13 cellular contexts compared by ENCODE assay signal in the genomic region with DNA sequence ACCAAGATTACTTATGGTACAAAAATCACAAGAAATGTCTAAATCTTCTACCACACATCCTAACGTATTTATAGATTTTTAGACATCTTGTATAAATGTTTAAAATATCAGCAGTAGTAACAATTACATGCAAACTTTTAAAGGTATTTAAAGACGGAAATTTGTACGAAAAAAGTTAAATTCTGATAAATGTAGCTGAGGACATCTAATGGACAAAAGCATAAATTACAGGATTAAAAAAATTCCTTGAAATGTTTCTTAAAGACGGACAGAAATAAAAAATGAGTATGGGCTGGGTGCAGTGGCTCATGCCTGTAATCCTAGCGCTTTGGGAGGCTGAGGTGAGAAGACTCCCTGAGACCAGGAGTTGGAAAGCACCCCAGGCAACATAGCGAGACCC. TPM values are rescaled to one million over a fixed set of nuclear protein-coding genes. Genes with fewer than 3 reads are reported as not detected.
DNase-seq lines count a peak whose midpoint lies in the region; ATAC-seq and TF ChIP-seq lines count a peak whose summit lies in the region.
"Had no signal": no experiment of that assay in that cellular context is flagged by ENCODE, and none has a peak within 500 bp of the region (broad histone marks: within the 10 kb centered on the region; RNA-seq: fewer than 3 reads in every experiment).

No MANE protein-coding gene starts in this region.

- H3K27ac ChIP-seq in DND-41 (ENCODE audit: low read length) (no peak overlapping the region), KMS-11 (no peak overlapping the region), body of pancreas (no peak overlapping the region), right lobe of liver (no peak overlapping the region), prostate gland (no peak overlapping the region)
- H3K27ac ChIP-seq: testis had no signal

- WGBS in body of pancreas, 2 donors: 65 to 68% methylated on average over 6 of the region's 6 CpGs
- WGBS in right lobe of liver (ENCODE audit: insufficient coverage, low coverage, low lambda C conversion rate, missing lambda C conversion rate): 77% methylated on average over 5 of the region's 6 CpGs
- WGBS in prostate gland: 82% methylated on average over 6 of the region's 6 CpGs

- H3K4me2 ChIP-seq in DND-41 (ENCODE audit: insufficient read depth, low read length): no peak overlapping the region
- H3K4me2 ChIP-seq in KMS-11: no peak overlapping the region

- ATAC-seq in DND-41 (ENCODE audit: insufficient read depth, low read depth) (no peak), body of pancreas (no peak), right lobe of liver (no peak)
- ATAC-seq: left colon, T-helper 17 cell had no signal

- H3K9ac ChIP-seq in DND-41 (ENCODE audit: low read depth, low read length) (no peak overlapping the region), KMS-11 (no peak overlapping the region)

- H2AFZ ChIP-seq in DND-41 (ENCODE audit: low read depth, low read length): no peak overlapping the region
- H2AFZ ChIP-seq in KMS-11 (ENCODE audit: low read depth): no peak overlapping the region

- H3K79me2 ChIP-seq in DND-41 (ENCODE audit: insufficient read depth, low read length) (peaks cover 2% of the 10 kb centered on the region; the same call in 1 of the 2 replicates), KMS-11 (ENCODE audit: insufficient read depth, low read depth) (no peaks in the 10 kb centered on the region)

- no peak overlapping the region for H3K4me3 ChIP-seq in DND-41 (ENCODE audit: low read depth in 1 of 2, low read length in 2 of 2)
- no peak overlapping the region for H3K4me3 ChIP-seq in KMS-11 (IDR thresholded peaks at IDR 0.05; ENCODE audit: insufficient read depth, low read depth, low read length)
- H3K4me3 ChIP-seq in body of pancreas: no peak overlapping the region
- no peak overlapping the region for H3K4me3 ChIP-seq in right lobe of liver
- no peak overlapping the region for H3K4me3 ChIP-seq in prostate gland
- H3K4me3 ChIP-seq: testis had no signal

- H3K36me3 ChIP-seq in DND-41 (ENCODE audit: insufficient read depth, low read length) (peaks cover 27% of the 10 kb centered on the region), KMS-11 (ENCODE audit: insufficient read depth) (no peaks in the 10 kb centered on the region), body of pancreas (replicated peaks in 1 of 2; ENCODE audit: insufficient read depth in 1 of 2, low read depth in 2 of 2) (no peaks in the 10 kb centered on the region), right lobe of liver (peaks cover 0 to 2% (median 0%) of the 10 kb centered on the region in 4 donors), prostate gland (no peaks in the 10 kb centered on the region)

- TF ChIP-seq POLR2A in body of pancreas (IDR thresholded peaks at IDR 0.05) (no peak), right lobe of liver (IDR thresholded peaks at IDR 0.05) (no peak), prostate gland (IDR thresholded peaks at IDR 0.05) (no peak)

- no peaks in the 10 kb centered on the region for H3K4me1 ChIP-seq in DND-41 (ENCODE audit: insufficient read depth, low read length)
- no peaks in the 10 kb centered on the region for H3K4me1 ChIP-seq in KMS-11 (ENCODE audit: low read depth, poor library complexity, severe bottlenecking)
- H3K4me1 ChIP-seq in body of pancreas: peaks cover 15% of the 10 kb centered on the region
- peaks cover 0 to 8% (median 0%) of the 10 kb centered on the region in 4 donors for H3K4me1 ChIP-seq in right lobe of liver
- H3K4me1 ChIP-seq in prostate gland (replicated peaks): no peaks in the 10 kb centered on the region
- H3K4me1 ChIP-seq: testis had no signal

- H4K20me1 ChIP-seq in DND-41 (ENCODE audit: insufficient read depth, low read length): no peaks in the 10 kb centered on the region
- no peaks in the 10 kb centered on the region for H4K20me1 ChIP-seq in KMS-11 (ENCODE audit: insufficient read depth)

- intact Hi-C loops in body of pancreas (cut with DNase I) (no loop called here), right lobe of liver (cut with DNase I) (no loop called here), prostate gland (cut with DNase I) (no loop called here)

- peak; percentile 40 for TF ChIP-seq CTCF in DND-41 (IDR thresholded peaks at IDR 0.05; ENCODE audit: borderline replicate concordance, extremely low read depth, low read length, poor library complexity, severe bottlenecking)
- TF ChIP-seq CTCF in KMS-11 (conservative IDR thresholded peaks at IDR 0.05; ENCODE audit: low read depth, low read length): peak; percentile 47; the same call in 1 of the 2 replicates
- peak in 4 of 7 experiments; percentile 16 to 33 (median 30) for TF ChIP-seq CTCF in body of pancreas (IDR thresholded peaks at IDR 0.05)
- TF ChIP-seq CTCF in right lobe of liver (IDR thresholded peaks at IDR 0.05): peak in 3 of 4 donors; percentile 17 to 33 (median 20)
- TF ChIP-seq CTCF in prostate gland (IDR thresholded peaks at IDR 0.05): no peak

- H3K9me3 ChIP-seq in DND-41 (ENCODE audit: insufficient read depth, low read length, severe bottlenecking) (no peaks in the 10 kb centered on the region), body of pancreas (no peaks in the 10 kb centered on the region), right lobe of liver (no peaks in the 10 kb centered on the region), prostate gland (no peaks in the 10 kb centered on the region)
- H3K9me3 ChIP-seq: testis had no signal

- DNase-seq in DND-41: no peak
- no peak for DNase-seq in body of pancreas
- DNase-seq in right lobe of liver: no peak
- DNase-seq in prostate gland (ENCODE audit: low spot score): no peak
- no peak for DNase-seq in GM03348 (ENCODE audit: low spot score)
- no peak for DNase-seq in NCI-H345 treated with DMSO at 0.1 percent for 48 hours (lab: John Stamatoyannopoulos, UW; ENCODE audit: unreplicated experiment)
- DNase-seq in C1 segment of cervical spinal cord (lab: John Stamatoyannopoulos, UW): no peak
- DNase-seq: DMS 273 treated with DMSO at 0.1 percent for 48 hours, left colon, NCI-H510A, T-helper 17 cell, testis had no signal

- H3K27me3 ChIP-seq in DND-41 (ENCODE audit: insufficient read depth, low read length, poor library complexity) (no peaks in the 10 kb centered on the region), KMS-11 (ENCODE audit: insufficient read depth, low read depth) (no peaks in the 10 kb centered on the region), body of pancreas (no peaks in the 10 kb centered on the region), right lobe of liver (no peaks in the 10 kb centered on the region), prostate gland (replicated peaks; ENCODE audit: insufficient read depth) (no peaks in the 10 kb centered on the region)
- H3K27me3 ChIP-seq: testis had no signal

RNA-seq across cellular contexts. Expression of a gene that starts 15.8 kb away (rescaled TPM):
- total RNA-seq in body of pancreas (1 to 10 TPM; 2.6 to 3.4 TPM), right lobe of liver (10 to 100 TPM in 1 of 6 experiments, 1 to 10 TPM in 5; 4.0 to 10.7 (median 4.5) TPM), prostate gland (10 to 100 TPM; 12.3 to 12.5 TPM)

RNA-seq across cellular contexts. Expression of a gene that starts 16.0 kb away (rescaled TPM):
- total RNA-seq in body of pancreas (10 to 100 TPM; 13.7 to 19.4 TPM), right lobe of liver (10 to 100 TPM in 5 of 6 experiments, 1 to 10 TPM in 1; 8.4 to 30.1 (median 11.8) TPM), prostate gland (10 to 100 TPM; 16.6 to 17.9 TPM)

Comparison
In these comparisons a context has a peak if more than half of its experiments do, and no peak if none do; other contexts are left out.
1. CTCF ChIP-seq: peak in DND-41 (single experiment), KMS-11 (single experiment), body of pancreas (4 of 7) and right lobe of liver (3 of 4); none in prostate gland (0 of 4).